Comparison of ENCODE assay signal across 20 cellular contexts in the genomic region with DNA sequence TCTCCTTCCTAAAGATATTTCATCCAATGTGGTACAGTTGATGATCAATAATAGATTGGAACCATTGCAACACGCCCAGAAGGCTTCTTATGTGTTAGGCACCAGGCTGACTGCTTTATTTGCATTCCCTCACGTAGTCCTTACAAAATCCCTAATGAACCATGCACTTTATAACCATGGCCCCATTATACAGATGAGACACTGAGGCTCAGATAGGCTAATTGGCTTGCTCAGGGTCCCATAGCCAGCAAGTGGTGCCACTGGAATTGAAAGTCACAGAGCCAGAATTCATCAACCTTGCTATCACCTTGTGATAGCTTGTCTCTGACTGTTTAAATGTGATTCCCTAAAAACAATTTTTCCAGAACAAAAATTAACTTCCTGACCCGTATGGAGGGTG.
"Had no signal": no experiment of that assay in that cellular context is flagged by ENCODE, and none has a peak within 500 bp of the region (broad histone marks: within the 10 kb centered on the region; RNA-seq: fewer than 3 reads in every experiment).

No MANE protein-coding gene starts in this region.

- H3K27ac ChIP-seq: colonic mucosa, esophagus muscularis mucosa, ovary, psoas muscle, thoracic aorta, upper lobe of right lung had no signal

- H3K27me3 ChIP-seq: colonic mucosa, esophagus muscularis mucosa, ovary, upper lobe of right lung had no signal

- H3K36me3 ChIP-seq: colonic mucosa, esophagus muscularis mucosa, ovary, thoracic aorta, upper lobe of right lung had no signal

- H3K36me3 Mint-ChIP-seq: brain; stimulated activated effector memory CD8-positive, alpha-beta T cell treated with anti-CD3 and anti-CD28 coated beads, Interleukin-12 subunit alpha, Interleukin-12 subunit beta, amount 100 ng/mL, for 72 hours had no signal

- ATAC-seq: activated CD8-positive, alpha-beta T cell treated with anti-CD3 and anti-CD28 coated beads for 36 hours; left cardiac atrium; psoas muscle; right cardiac atrium; stimulated activated effector memory CD8-positive, alpha-beta T cell treated with anti-CD3 and anti-CD28 coated beads, Interleukin-12 subunit alpha, Interleukin-12 subunit beta, amount 100 ng/mL, for 72 hours; upper lobe of right lung had no signal

- H3K4me3 Mint-ChIP-seq: activated CD4-positive, alpha-beta T cell treated with anti-CD3 and anti-CD28 coated beads, Interleukin-2, amount 10 ng/mL, durations not matched to agents 24 days and 14 days; activated CD8-positive, alpha-beta T cell treated with anti-CD3 and anti-CD28 coated beads for 36 hours; activated T-cell treated with anti-CD3 and anti-CD28 coated beads, Interleukin-2, amount 50 U/mL, for 24 hours; brain; central memory CD8-positive, alpha-beta T cell; nephron progenitor cell; stimulated activated effector memory CD8-positive, alpha-beta T cell treated with anti-CD3 and anti-CD28 coated beads, Interleukin-12 subunit alpha, Interleukin-12 subunit beta, amount 100 ng/mL, for 72 hours; T-helper 1 cell treated with Interleukin-12 subunit alpha and Interleukin-12 subunit beta and Interleukin-4 antibody, amounts not matched to agents 30 μg/mL and 1 μg/mL, for 36 hours had no signal

- H3K4me1 ChIP-seq: colonic mucosa, psoas muscle, upper lobe of right lung had no signal

- H3K9me3 Mint-ChIP-seq: activated CD4-positive, alpha-beta T cell treated with anti-CD3 and anti-CD28 coated beads, Interleukin-2, amount 10 ng/mL, durations not matched to agents 24 days and 14 days; activated T-helper 2 cell treated with anti-CD3 and anti-CD28 coated beads, Interferon-gamma antibody, Interleukin-2, Interleukin-4, amounts not matched to agents 10 μg/mL and 5 μg/mL and 100 μg/mL, durations not matched to agents 14 hours and 24 hours and 36 hours; stimulated activated effector memory CD8-positive, alpha-beta T cell treated with anti-CD3 and anti-CD28 coated beads, Interleukin-12 subunit alpha, Interleukin-12 subunit beta, amount 100 ng/mL, for 72 hours; T-helper 1 cell treated with Interleukin-12 subunit alpha and Interleukin-12 subunit beta and Interleukin-4 antibody, amounts not matched to agents 30 μg/mL and 1 μg/mL, for 36 hours had no signal

- H3K4me3 ChIP-seq: colonic mucosa, esophagus muscularis mucosa, ovary, psoas muscle, thoracic aorta, upper lobe of right lung had no signal

- H3K27ac Mint-ChIP-seq: activated CD4-positive, alpha-beta T cell treated with anti-CD3 and anti-CD28 coated beads, Interleukin-2, amount 10 ng/mL, durations not matched to agents 24 days and 14 days; activated CD8-positive, alpha-beta T cell treated with anti-CD3 and anti-CD28 coated beads for 36 hours; activated T-cell treated with anti-CD3 and anti-CD28 coated beads, Interleukin-2, amount 50 U/mL, for 24 hours; activated T-helper 2 cell treated with anti-CD3 and anti-CD28 coated beads, Interferon-gamma antibody, Interleukin-2, Interleukin-4, amounts not matched to agents 10 μg/mL and 5 μg/mL and 100 μg/mL, durations not matched to agents 14 hours and 24 hours and 36 hours; brain; nephron progenitor cell; stimulated activated effector memory CD8-positive, alpha-beta T cell treated with anti-CD3 and anti-CD28 coated beads, Interleukin-12 subunit alpha, Interleukin-12 subunit beta, amount 100 ng/mL, for 72 hours; T-helper 1 cell treated with Interleukin-12 subunit alpha and Interleukin-12 subunit beta and Interleukin-4 antibody, amounts not matched to agents 30 μg/mL and 1 μg/mL, for 36 hours had no signal

- H3K4me1 Mint-ChIP-seq: activated CD4-positive, alpha-beta T cell treated with anti-CD3 and anti-CD28 coated beads, Interleukin-2, amount 10 ng/mL, durations not matched to agents 24 days and 14 days; central memory CD8-positive, alpha-beta T cell; stimulated activated effector memory CD8-positive, alpha-beta T cell treated with anti-CD3 and anti-CD28 coated beads, Interleukin-12 subunit alpha, Interleukin-12 subunit beta, amount 100 ng/mL, for 72 hours had no signal

- H3K27me3 Mint-ChIP-seq: activated CD4-positive, alpha-beta T cell treated with anti-CD3 and anti-CD28 coated beads, Interleukin-2, amount 10 ng/mL, durations not matched to agents 24 days and 14 days; brain had no signal

- DNase-seq: activated CD4-positive, alpha-beta T cell treated with anti-CD3 and anti-CD28 coated beads, Interleukin-2, amount 10 ng/mL, durations not matched to agents 24 days and 14 days; activated CD8-positive, alpha-beta T cell treated with anti-CD3 and anti-CD28 coated beads for 36 hours; activated naive CD4-positive, alpha-beta T cell treated with Interleukin-2 at 50 U/mL for 16 hours; activated T-cell treated with anti-CD3 and anti-CD28 coated beads, Interleukin-2, amount 50 U/mL, for 24 hours; colonic mucosa; effector CD4-positive, alpha-beta T cell; left cardiac atrium; nephron progenitor cell; ovary; psoas muscle; right cardiac atrium; stimulated activated CD4-positive, alpha-beta T cell treated with anti-CD3 and anti-CD28 coated beads, Interleukin-4, amount 100 ng/mL, for 24 hours; upper lobe of right lung had no signal

- H3K9me3 ChIP-seq: colonic mucosa, esophagus muscularis mucosa, ovary, psoas muscle, thoracic aorta, upper lobe of right lung had no signal
